Comparison of ENCODE assay signal across 22 cellular contexts in genomic region chr14:71437870-71438269, GRCh38.
A peak's percentile ranks its signal among the peaks of the same experiment; 100 is the strongest.
DNase-seq lines count a peak whose midpoint lies in the region; ATAC-seq and TF ChIP-seq lines count a peak whose summit lies in the region.
"Had no signal": no experiment of that assay in that cellular context is flagged by ENCODE, and none has a peak within 500 bp of the region (broad histone marks: within the 10 kb centered on the region; RNA-seq: fewer than 3 reads in every experiment).

No MANE protein-coding gene starts in this region.

- TF ChIP-seq CTCF in Panc1 (IDR thresholded peaks at IDR 0.05), result no peak
- TF ChIP-seq CTCF in nephron progenitor cell (IDR thresholded peaks at IDR 0.05), result no peak
- no peak for TF ChIP-seq CTCF in prostate gland (IDR thresholded peaks at IDR 0.05)

- H3K4me3 ChIP-seq in Panc1 (ENCODE audit: low read depth in 2 of 2, low read length in 2 of 2) (no peak overlapping the region), prostate gland (no peak overlapping the region)
- H3K4me3 ChIP-seq: testis had no signal

- H3K27me3 ChIP-seq in Panc1 (ENCODE audit: control insufficient read depth, insufficient read depth, low read length) (no peaks in the 10 kb centered on the region), prostate gland (replicated peaks; ENCODE audit: insufficient read depth) (no peaks in the 10 kb centered on the region)
- H3K27me3 ChIP-seq: testis had no signal

- no peaks in the 10 kb centered on the region for H3K27me3 Mint-ChIP-seq in central memory CD8-positive, alpha-beta T cell
- no peaks in the 10 kb centered on the region for H3K27me3 Mint-ChIP-seq in nephron progenitor cell (ENCODE audit: low read depth, poor library complexity)
- H3K27me3 Mint-ChIP-seq: activated naive CD8-positive, alpha-beta T cell treated with anti-CD3 and anti-CD28 coated beads, Interleukin-2, amount 10 ng/mL, durations not matched to agents 7 days and 5 days had no signal

- no peak overlapping the region for H3K27ac ChIP-seq in Panc1 (ENCODE audit: low read length)
- no peak overlapping the region for H3K27ac ChIP-seq in prostate gland
- H3K27ac ChIP-seq: testis had no signal

- H3K9me3 ChIP-seq in Panc1 (ENCODE audit: control insufficient read depth, insufficient read depth, low read depth, low read length), result no peaks in the 10 kb centered on the region
- no peaks in the 10 kb centered on the region for H3K9me3 ChIP-seq in prostate gland
- H3K9me3 ChIP-seq: Caco-2, testis had no signal

- H3K36me3 ChIP-seq in Panc1 (ENCODE audit: control insufficient read depth, insufficient read depth, low read length) (no peaks in the 10 kb centered on the region), prostate gland (no peaks in the 10 kb centered on the region)

- intact Hi-C loops in Panc1 (cut with micrococcal nuclease; ENCODE audit: unreplicated experiment) (no loop called here), prostate gland (cut with DNase I) (no loop called here), sciatic nerve (cut with DNase I) (no loop called here), posterior cingulate gyrus (cut with DNase I) (no loop called here)

- ATAC-seq in Panc1 (no peak), HG03432 (IDR thresholded peaks at IDR 0.05; ENCODE audit: unreplicated experiment) (no peak), sciatic nerve (no peak)
- ATAC-seq in central memory CD8-positive, alpha-beta T cell (replicated peaks; ENCODE audit: extremely low read depth, poor library complexity, severe bottlenecking), result no peak
- ATAC-seq: left ventricle myocardium superior had no signal

- in situ Hi-C loops in Panc1 (cut with HindIII; ENCODE audit: low pct_unique_long_range_greater_than_20kb, low sequenced_read_pairs), result no loop called here

- H3K4me3 Mint-ChIP-seq in central memory CD8-positive, alpha-beta T cell, result no peak overlapping the region
- no peak overlapping the region for H3K4me3 Mint-ChIP-seq in nephron progenitor cell
- H3K4me3 Mint-ChIP-seq: activated naive CD8-positive, alpha-beta T cell treated with anti-CD3 and anti-CD28 coated beads, Interleukin-2, amount 10 ng/mL, durations not matched to agents 7 days and 5 days; activated T-helper 1 cell treated with anti-CD3 and anti-CD28 coated beads, Interleukin-12 subunit alpha, Interleukin-12 subunit beta, Interleukin-2, Interleukin-4 antibody, amounts not matched to agents 30 ng/mL and 10 ng/mL and 1 ng/mL, durations not matched to agents 14 hours and 24 hours and 36 hours had no signal

- no TSS peak for BruUV-seq in Panc1 (replicated peaks; lab: Mats Ljungman, UMichigan)

- WGBS in prostate gland, result 88% methylated on average over 4 of the region's 4 CpGs

- H3K9me3 Mint-ChIP-seq in central memory CD8-positive, alpha-beta T cell, result no peaks in the 10 kb centered on the region
- H3K9me3 Mint-ChIP-seq in nephron progenitor cell, result peaks cover 4% of the 10 kb centered on the region
- H3K9me3 Mint-ChIP-seq: activated T-helper 1 cell treated with anti-CD3 and anti-CD28 coated beads, Interleukin-12 subunit alpha, Interleukin-12 subunit beta, Interleukin-2, Interleukin-4 antibody, amounts not matched to agents 30 ng/mL and 10 ng/mL and 1 ng/mL, durations not matched to agents 14 hours and 24 hours and 36 hours had no signal

- DNase-seq in ELR (ENCODE audit: low read depth) (peak; percentile 22), Panc1 (ENCODE audit: low read depth, low spot score) (peak; percentile 8), nephron progenitor cell (no peak), prostate gland (ENCODE audit: low spot score) (no peak), sciatic nerve (ENCODE audit: low spot score) (no peak), posterior cingulate gyrus (no peak)
- no peak for DNase-seq in central memory CD8-positive, alpha-beta T cell (ENCODE audit: low spot score in 2 of 2)
- DNase-seq: activated CD8-positive, alpha-beta memory T cell treated with anti-CD3 and anti-CD28 coated beads for 24 hours; activated naive CD8-positive, alpha-beta T cell treated with anti-CD3 and anti-CD28 coated beads, Interleukin-2, amount 10 ng/mL, durations not matched to agents 7 days and 5 days; Caco-2; foreskin melanocyte; GDM1; left ventricle myocardium superior; MM.1S; NCI-H2029; NCI-H82; small intestine; stimulated activated CD4-positive, alpha-beta T cell treated with anti-CD3 and anti-CD28 coated beads, Interleukin-4, amount 100 ng/mL, for 4 hours; stimulated activated CD8-positive, alpha-beta memory T cell treated with anti-CD3 and anti-CD28 coated beads, Interleukin-4, amount 100 ng/mL, for 48 hours; testis had no signal

- TF ChIP-seq POLR2A in prostate gland (IDR thresholded peaks at IDR 0.05), result no peak

- H3K36me3 Mint-ChIP-seq in central memory CD8-positive, alpha-beta T cell (ENCODE audit: insufficient read depth), result peaks cover 6% of the 10 kb centered on the region
- peaks cover 13% of the 10 kb centered on the region for H3K36me3 Mint-ChIP-seq in nephron progenitor cell (ENCODE audit: low read depth)

- H3K4me1 ChIP-seq in Panc1 (ENCODE audit: control insufficient read depth, insufficient read depth, low read length) (no peaks in the 10 kb centered on the region), prostate gland (replicated peaks) (no peaks in the 10 kb centered on the region)
- H3K4me1 ChIP-seq: Caco-2 had no signal

- CTCF ChIA-PET in Panc1 (lab: Charles Lee), result no interaction called here

- H3K27ac Mint-ChIP-seq in central memory CD8-positive, alpha-beta T cell (ENCODE audit: low read depth), result peak overlapping the region; percentile 22
- peak overlapping the region; percentile 43 for H3K27ac Mint-ChIP-seq in nephron progenitor cell
- H3K27ac Mint-ChIP-seq: activated naive CD8-positive, alpha-beta T cell treated with anti-CD3 and anti-CD28 coated beads, Interleukin-2, amount 10 ng/mL, durations not matched to agents 7 days and 5 days; activated T-helper 1 cell treated with anti-CD3 and anti-CD28 coated beads, Interleukin-12 subunit alpha, Interleukin-12 subunit beta, Interleukin-2, Interleukin-4 antibody, amounts not matched to agents 30 ng/mL and 10 ng/mL and 1 ng/mL, durations not matched to agents 14 hours and 24 hours and 36 hours had no signal

- peaks cover 28% of the 10 kb centered on the region for H3K4me1 Mint-ChIP-seq in central memory CD8-positive, alpha-beta T cell
- peaks cover 7% of the 10 kb centered on the region for H3K4me1 Mint-ChIP-seq in nephron progenitor cell

- POLR2A ChIA-PET in Panc1 (lab: Charles Lee), result no interaction called here

Comparison
In these comparisons a context has a peak if more than half of its experiments do, and no peak if none do; other contexts are left out.
1. DNase-seq: peak in ELR (single experiment) and Panc1 (single experiment); none in central memory CD8-positive, alpha-beta T cell (0 of 2), nephron progenitor cell (single experiment), prostate gland (single experiment), sciatic nerve (single experiment) and posterior cingulate gyrus (0 of 10).